ENCODE assay signal across 8 cellular contexts in the genomic region with DNA sequence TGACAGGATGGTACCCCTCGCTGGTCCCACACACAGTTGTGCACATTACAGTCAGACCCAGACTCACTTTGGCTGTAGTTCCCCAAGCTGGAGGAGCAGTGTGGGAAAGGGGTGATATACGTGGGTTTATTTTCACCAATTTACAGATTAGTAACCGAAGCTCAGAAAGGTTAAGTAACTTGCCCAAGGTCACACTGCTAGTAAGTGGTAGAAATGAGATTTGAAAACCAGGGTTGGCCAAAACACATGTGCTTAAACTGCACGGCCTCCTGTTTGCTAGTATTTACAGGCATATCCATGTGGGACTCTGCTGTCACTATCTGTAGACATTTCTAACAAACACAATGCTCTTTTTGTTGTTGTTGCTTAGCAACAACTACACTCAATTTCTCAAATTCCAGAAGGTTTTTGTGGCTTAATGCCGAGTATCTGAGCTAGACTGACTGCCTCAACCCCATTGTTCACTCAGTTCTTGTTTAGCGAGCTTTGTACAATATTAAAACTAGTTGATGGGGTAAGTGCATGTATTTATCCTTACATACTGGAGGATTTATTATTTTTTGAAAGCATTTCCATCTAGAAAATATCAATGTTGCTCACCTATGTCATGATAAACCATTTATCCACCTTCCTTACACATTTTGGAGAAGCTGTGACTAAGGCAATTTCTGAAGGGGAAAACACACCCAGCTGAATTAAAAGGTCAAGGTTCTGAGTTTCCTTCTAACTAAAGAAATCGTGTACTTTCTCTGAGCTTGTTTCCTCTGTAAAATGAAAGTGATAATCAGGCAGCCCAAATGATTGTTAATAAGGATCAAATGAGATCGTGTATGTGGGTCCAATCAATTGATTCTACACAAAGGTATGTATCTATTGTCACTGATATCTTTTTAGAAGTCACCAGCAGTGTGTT. TPM values are rescaled to one million over a fixed set of nuclear protein-coding genes. Genes with fewer than 3 reads are reported as not detected.
DNase-seq lines count a peak whose midpoint lies in the region; ATAC-seq and TF ChIP-seq lines count a peak whose summit lies in the region.

No MANE protein-coding gene starts in this region.

- H3K79me1 ChIP-seq in mesendoderm (ENCODE audit: low read length): no peaks in the 10 kb centered on the region

- intact Hi-C loops in uterus (cut with DNase I; ENCODE audit: low total_unique reads): no loop called here

- no peak overlapping the region for H4K5ac ChIP-seq in mesendoderm (ENCODE audit: low read length)

- TF ChIP-seq POLR2A in uterus (IDR thresholded peaks at IDR 0.05): no peak

- no peak for TF ChIP-seq CTCF in AG10803 (conservative IDR thresholded peaks at IDR 0.05; ENCODE audit: low read length)
- no peak for TF ChIP-seq CTCF in choroid plexus epithelial cell (conservative IDR thresholded peaks at IDR 0.05; ENCODE audit: low read depth, low read length)
- TF ChIP-seq CTCF in uterus (IDR thresholded peaks at IDR 0.05): no peak

- no peak overlapping the region for H3K9ac ChIP-seq in mesendoderm (ENCODE audit: low read length)

- H3K9me3 ChIP-seq in uterus: no peaks in the 10 kb centered on the region

- H3K79me2 ChIP-seq in mesendoderm (ENCODE audit: control insufficient read depth, insufficient read depth, low read length): no peaks in the 10 kb centered on the region

- H2BK120ac ChIP-seq in mesendoderm (ENCODE audit: low read depth, low read length): no peak overlapping the region

- no peak overlapping the region for H3K56ac ChIP-seq in mesendoderm (ENCODE audit: low read length)

- H2AK5ac ChIP-seq in mesendoderm (ENCODE audit: low read length): no peak overlapping the region

- peak; percentile 87 for DNase-seq in AG10803 (ENCODE audit: low read depth)
- peak; percentile 72 for DNase-seq in NCI-H1048 (lab: John Stamatoyannopoulos, UW)
- peak; percentile 86 for DNase-seq in choroid plexus epithelial cell (ENCODE audit: low read depth)
- peak; percentile 78 for DNase-seq in mesendoderm
- no peak for DNase-seq in uterus
- DNase-seq in NCI-H1436 treated with DMSO at 0.1 percent for 48 hours (lab: John Stamatoyannopoulos, UW): no peak
- no peak for DNase-seq in HUDEP-2 (lab: John Stamatoyannopoulos, UW; ENCODE audit: unreplicated experiment in 76 of 76)

- H3K4me3 ChIP-seq in AG10803 (ENCODE audit: low read length): no peak overlapping the region
- H3K4me3 ChIP-seq in choroid plexus epithelial cell (ENCODE audit: low read depth, low read length): no peak overlapping the region
- no peak overlapping the region for H3K4me3 ChIP-seq in mesendoderm (ENCODE audit: low read length)
- H3K4me3 ChIP-seq in uterus: no peak overlapping the region

- H4K8ac ChIP-seq in mesendoderm (ENCODE audit: low read depth, low read length): no peak overlapping the region

- no peak overlapping the region for H3K4ac ChIP-seq in mesendoderm (ENCODE audit: low read depth, low read length)

- no peak overlapping the region for H3K4me2 ChIP-seq in mesendoderm (ENCODE audit: low read length)

- H3K27ac ChIP-seq in mesendoderm (ENCODE audit: low read depth, low read length): no peak overlapping the region
- peak overlapping the region; percentile 3 to 61 for H3K27ac ChIP-seq in uterus

- H3K27me3 ChIP-seq in mesendoderm (ENCODE audit: insufficient read depth, low read length, poor library complexity): no peaks in the 10 kb centered on the region
- H3K27me3 ChIP-seq in uterus: no peaks in the 10 kb centered on the region

- H3K23ac ChIP-seq in mesendoderm (ENCODE audit: low read length): no peak overlapping the region

- H3K4me1 ChIP-seq in mesendoderm (ENCODE audit: control insufficient read depth, low read depth, low read length): peaks cover 4% of the 10 kb centered on the region
- H3K4me1 ChIP-seq in uterus: no peaks in the 10 kb centered on the region

- ATAC-seq in GM21515 (IDR thresholded peaks at IDR 0.05; ENCODE audit: unreplicated experiment): no peak

- H3K36me3 ChIP-seq in mesendoderm (ENCODE audit: control insufficient read depth, insufficient read depth, low read length) (no peaks in the 10 kb centered on the region), uterus (no peaks in the 10 kb centered on the region)

- H2BK15ac ChIP-seq in mesendoderm (replicated peaks; ENCODE audit: low read depth): no peak overlapping the region

- WGBS in mesendoderm (ENCODE audit: extremely low coverage, insufficient coverage, low lambda C conversion rate): no CpG with 5 or more reads among the region's 8 CpGs

- H2BK5ac ChIP-seq in mesendoderm (ENCODE audit: low read length): no peak overlapping the region

- no peak overlapping the region for H3K18ac ChIP-seq in mesendoderm (ENCODE audit: low read length)

RNA-seq across cellular contexts. Expression of a gene that starts 5.3 kb away (rescaled TPM):
- polyA plus RNA-seq in mesendoderm (2013, experiment 1 of 2): 0.84 TPM
- 1.4 TPM for polyA plus RNA-seq in mesendoderm (2013, experiment 2 of 2)
- total RNA-seq in uterus: 10 to 100 TPM in 1 of 4 donors, 1 to 10 TPM in 1, not detected in 2; 2.2 to 11.1 TPM

RNA-seq across cellular contexts. Expression of a gene that starts 8.7 kb away (rescaled TPM):
- polyA plus RNA-seq in mesendoderm (2013, experiment 1 of 2): 20.6 TPM
- polyA plus RNA-seq in mesendoderm (2013, experiment 2 of 2): 19.0 TPM
- total RNA-seq in uterus: 10 to 100 TPM in 3 of 4 donors, 1 to 10 TPM in 1; 4.1 to 32.2 (median 24.5) TPM

RNA-seq across cellular contexts. Expression of a gene that starts 16.2 kb away (rescaled TPM):
- polyA plus RNA-seq in mesendoderm (2013, experiment 1 of 2): 20.7 TPM
- polyA plus RNA-seq in mesendoderm (2013, experiment 2 of 2): 21.6 TPM
- 100 to 1,000 TPM in 1 of 4 donors, 10 to 100 TPM in 3; 58.2 to 173 (median 86.9) TPM for total RNA-seq in uterus

RNA-seq across cellular contexts. Expression of a gene that starts 36.5 kb away (rescaled TPM):
- 0.27 TPM for polyA plus RNA-seq in mesendoderm (2013, experiment 1 of 2)
- 0.25 TPM for polyA plus RNA-seq in mesendoderm (2013, experiment 2 of 2)
- under 1 TPM in 2 of 4 donors, not detected in 2; 0.21 to 0.30 TPM for total RNA-seq in uterus

RNA-seq across cellular contexts. Expression of a gene that starts 57.6 kb away (rescaled TPM):
- not detected for polyA plus RNA-seq in mesendoderm (2013, experiment 1 of 2)
- not detected for polyA plus RNA-seq in mesendoderm (2013, experiment 2 of 2)
- not detected for total RNA-seq in uterus

Comparison
In these comparisons a context has a peak if more than half of its experiments do, and no peak if none do; other contexts are left out.
1. DNase-seq: peak in AG10803 (single experiment), NCI-H1048 (single experiment), choroid plexus epithelial cell (single experiment) and mesendoderm (single experiment); none in uterus (0 of 2), NCI-H1436 treated with DMSO at 0.1 percent for 48 hours (single experiment) and HUDEP-2 (0 of 76).